26 cellular contexts compared by ENCODE assay signal in the genomic region with DNA sequence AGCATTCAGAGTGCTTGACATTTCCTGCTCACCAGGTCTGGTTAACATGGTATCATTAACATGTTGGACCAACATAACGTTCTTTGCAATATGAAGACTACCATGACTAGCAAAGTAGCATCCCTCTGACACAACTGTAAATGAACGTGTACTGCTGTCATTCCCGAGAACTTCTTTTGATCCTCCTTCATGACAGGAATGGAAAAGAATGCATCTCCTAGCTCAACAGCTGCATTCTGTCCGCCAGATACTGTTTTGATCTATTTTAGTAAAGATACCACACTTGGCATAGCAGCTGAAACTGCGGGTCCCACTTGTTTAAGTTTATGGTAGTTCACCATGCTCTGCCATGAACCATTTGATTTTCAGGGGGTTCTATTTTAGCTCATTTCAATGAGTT.
"Had no signal": no experiment of that assay in that cellular context is flagged by ENCODE, and none has a peak within 500 bp of the region (broad histone marks: within the 10 kb centered on the region; RNA-seq: fewer than 3 reads in every experiment).

No MANE protein-coding gene starts in this region.

- ATAC-seq: left colon; left lung; lower lobe of right lung; naive thymus-derived CD4-positive, alpha-beta T cell; natural killer cell treated with Interleukin-12 subunit alpha and Interleukin-12 subunit beta and Interleukin-15 and Interleukin-18, amount 100 ng/mL, for 72 hours; sciatic nerve; stimulated activated memory B cell treated with anti-CD40 and anti-IgM and Interleukin-4, amounts not matched to agents 10 μg/mL and 1 μg/mL and 100 μg/mL, for 72 hours; stimulated activated naive CD8-positive, alpha-beta T cell treated with anti-CD3 and anti-CD28 coated beads, Interleukin-15, amount 100 ng/mL, for 72 hours had no signal

- DNase-seq: hypothalamus; immature natural killer cell; kidney; left colon; left lung; lower lobe of right lung; mammary epithelial cell; mesenchymal stem cell; naive thymus-derived CD4-positive, alpha-beta T cell; ovary; stimulated activated CD4-positive, alpha-beta T cell treated with anti-CD3 and anti-CD28 coated beads, Interleukin-1b, Interleukin-23, amount 100 ng/mL, for 48 hours; stimulated activated CD4-positive, alpha-beta T cell treated with anti-CD3 and anti-CD28 coated beads, Interleukin-2, amount 100 ng/mL, for 48 hours; stimulated activated CD4-positive, alpha-beta T cell treated with anti-CD3 and anti-CD28 coated beads, Interleukin-4, amount 100 ng/mL, for 4 hours; stimulated activated CD8-positive, alpha-beta memory T cell treated with anti-CD3 and anti-CD28 coated beads, Interleukin-4, amount 100 ng/mL, for 48 hours; stimulated activated naive CD4-positive, alpha-beta T cell treated with Interleukin-2 at 50 U/mL for 16 hours; stimulated activated naive CD8-positive, alpha-beta T cell treated with anti-CD3 and anti-CD28 coated beads, Interleukin-15, amount 100 ng/mL, for 72 hours; substantia nigra; upper lobe of left lung had no signal

- H3K36me3 Mint-ChIP-seq: immature natural killer cell; naive thymus-derived CD4-positive, alpha-beta T cell; natural killer cell treated with Interleukin-12 subunit alpha and Interleukin-12 subunit beta and Interleukin-15 and Interleukin-18, amount 100 ng/mL, for 72 hours; stimulated activated memory B cell treated with anti-CD40 and anti-IgM and Interleukin-4, amounts not matched to agents 10 μg/mL and 1 μg/mL and 100 μg/mL, for 72 hours had no signal

- H3K36me3 ChIP-seq: left lung, lower lobe of right lung, ovary, right atrium auricular region, tibial nerve, upper lobe of left lung, vagina had no signal

- H3K27me3 ChIP-seq: left lung, ovary, right atrium auricular region, tibial nerve, upper lobe of left lung, vagina had no signal

- H3K4me1 ChIP-seq: left lung, lower lobe of right lung, right atrium auricular region, tibial nerve, upper lobe of left lung, vagina had no signal

- H3K27me3 Mint-ChIP-seq: progenitor cell of endocrine pancreas; stimulated activated memory B cell treated with anti-CD40 and anti-IgM and Interleukin-4, amounts not matched to agents 10 μg/mL and 1 μg/mL and 100 μg/mL, for 72 hours had no signal

- H3K4me3 Mint-ChIP-seq: immature natural killer cell; naive thymus-derived CD4-positive, alpha-beta T cell; natural killer cell treated with Interleukin-12 subunit alpha and Interleukin-12 subunit beta and Interleukin-15 and Interleukin-18, amount 100 ng/mL, for 72 hours; stimulated activated memory B cell treated with anti-CD40 and anti-IgM and Interleukin-4, amounts not matched to agents 10 μg/mL and 1 μg/mL and 100 μg/mL, for 72 hours; stimulated activated naive CD8-positive, alpha-beta T cell treated with anti-CD3 and anti-CD28 coated beads, Interleukin-15, amount 100 ng/mL, for 72 hours had no signal

- H3K27ac Mint-ChIP-seq: immature natural killer cell; naive thymus-derived CD4-positive, alpha-beta T cell; natural killer cell treated with Interleukin-12 subunit alpha and Interleukin-12 subunit beta and Interleukin-15 and Interleukin-18, amount 100 ng/mL, for 72 hours; progenitor cell of endocrine pancreas; stimulated activated memory B cell treated with anti-CD40 and anti-IgM and Interleukin-4, amounts not matched to agents 10 μg/mL and 1 μg/mL and 100 μg/mL, for 72 hours; stimulated activated naive CD8-positive, alpha-beta T cell treated with anti-CD3 and anti-CD28 coated beads, Interleukin-15, amount 100 ng/mL, for 72 hours had no signal

- H3K9me3 Mint-ChIP-seq: natural killer cell treated with Interleukin-12 subunit alpha and Interleukin-12 subunit beta and Interleukin-15 and Interleukin-18, amount 100 ng/mL, for 72 hours; stimulated activated naive CD8-positive, alpha-beta T cell treated with anti-CD3 and anti-CD28 coated beads, Interleukin-15, amount 100 ng/mL, for 72 hours had no signal

- H3K4me3 ChIP-seq: left lung, lower lobe of right lung, ovary, right atrium auricular region, smooth muscle cell, tibial nerve, upper lobe of left lung, vagina had no signal

- H3K27ac ChIP-seq: left lung, lower lobe of right lung, ovary, right atrium auricular region, tibial nerve, upper lobe of left lung, vagina had no signal

- H3K9me3 ChIP-seq: left lung, lower lobe of right lung, ovary, right atrium auricular region, tibial nerve, upper lobe of left lung, vagina had no signal

- H3K4me1 Mint-ChIP-seq: immature natural killer cell; naive thymus-derived CD4-positive, alpha-beta T cell; stimulated activated memory B cell treated with anti-CD40 and anti-IgM and Interleukin-4, amounts not matched to agents 10 μg/mL and 1 μg/mL and 100 μg/mL, for 72 hours; stimulated activated naive CD8-positive, alpha-beta T cell treated with anti-CD3 and anti-CD28 coated beads, Interleukin-15, amount 100 ng/mL, for 72 hours had no signal
